Comparison of ENCODE assay signal across 25 cellular contexts in genomic region chr3:48985977-48986376, GRCh38. TPM values are rescaled to one million over a fixed set of nuclear protein-coding genes. Genes with fewer than 3 reads are reported as not detected.
DNase-seq lines count a peak whose midpoint lies in the region; ATAC-seq, FAIRE-seq and TF ChIP-seq lines count a peak whose summit lies in the region.
"Had no signal": no experiment of that assay in that cellular context is flagged by ENCODE, and none has a peak within 500 bp of the region (broad histone marks: within the 10 kb centered on the region; RNA-seq: fewer than 3 reads in every experiment).

No MANE protein-coding gene starts in this region.

- H3K9ac ChIP-seq in HepG2 (ENCODE audit: insufficient read depth, low read depth, low read length): no peak overlapping the region
- H3K9ac ChIP-seq: GM23248, parathyroid adenoma had no signal

- CTCF ChIA-PET in HepG2 (lab: Yijun Ruan, JAX; ENCODE audit: low intra/inter-chr PET ratio, low total read pairs): no interaction called here

- H3K79me2 ChIP-seq in HepG2 (ENCODE audit: insufficient read depth, low read length): no peaks in the 10 kb centered on the region

- TF ChIP-seq POLR2A in HepG2 (IDR thresholded peaks at IDR 0.05; ENCODE audit: insufficient read depth in 1 of 2, low read depth in 2 of 2, low read length in 2 of 2) (no peak), right lobe of liver (IDR thresholded peaks at IDR 0.05) (no peak), GM18505 (IDR thresholded peaks at IDR 0.05; ENCODE audit: borderline replicate concordance, extremely low read depth, insufficient read depth, insufficient read length) (no peak), uterus (IDR thresholded peaks at IDR 0.05) (no peak)

- H2AFZ ChIP-seq in HepG2 (ENCODE audit: low read length): no peak overlapping the region
- H2AFZ ChIP-seq: GM23248, parathyroid adenoma had no signal

- no peak overlapping the region for H3K4me3 ChIP-seq in HepG2 (replicated peaks in 1 of 3; ENCODE audit: insufficient read depth in 1 of 3, low read depth in 2 of 3, low read length in 3 of 3)
- H3K4me3 ChIP-seq in right lobe of liver: no peak overlapping the region
- no peak overlapping the region for H3K4me3 ChIP-seq in uterus
- H3K4me3 ChIP-seq: GM23248, right atrium auricular region, SK-N-MC, tibial nerve had no signal

- H3K27me3 ChIP-seq in HepG2 (ENCODE audit: control insufficient read depth in 1 of 2, insufficient read depth in 2 of 2, low read length in 2 of 2) (no peaks in the 10 kb centered on the region), right lobe of liver (no peaks in the 10 kb centered on the region), uterus (no peaks in the 10 kb centered on the region)
- H3K27me3 ChIP-seq: right atrium auricular region, tibial nerve had no signal

- no peaks in the 10 kb centered on the region for H4K20me1 ChIP-seq in HepG2 (ENCODE audit: insufficient read depth, low read length)

- no peak overlapping the region for H3K27ac ChIP-seq in HepG2 (ENCODE audit: extremely low read length, insufficient read depth, low read length)
- no peak overlapping the region for H3K27ac ChIP-seq in right lobe of liver
- no peak overlapping the region for H3K27ac ChIP-seq in uterus
- H3K27ac ChIP-seq: epithelial cell of prostate, GM23248, parathyroid adenoma, right atrium auricular region, SK-N-MC, tibial nerve, WERI-Rb-1 had no signal

- TF ChIP-seq RAD21 in HepG2 (CRISPR knock-in tag; IDR thresholded peaks at IDR 0.05): no peak

- H3K4me3 Mint-ChIP-seq in T-helper 17 cell: no peak overlapping the region
- H3K4me3 Mint-ChIP-seq in endothelial cell (ENCODE audit: unreplicated experiment): no peak overlapping the region
- H3K4me3 Mint-ChIP-seq: activated CD4-positive, alpha-beta T cell treated with anti-CD3 and anti-CD28 coated beads, Interleukin-2, amount 10 ng/mL, durations not matched to agents 7 days and 5 days; CD14-positive monocyte had no signal

- H3K36me3 Mint-ChIP-seq in T-helper 17 cell (ENCODE audit: low read depth): peaks cover 2% of the 10 kb centered on the region
- H3K36me3 Mint-ChIP-seq in endothelial cell (ENCODE audit: low read depth, unreplicated experiment): peaks cover 14% of the 10 kb centered on the region

- H3K9me3 ChIP-seq in HepG2 (ENCODE audit: low read length) (no peaks in the 10 kb centered on the region), right lobe of liver (no peaks in the 10 kb centered on the region), T-helper 17 cell (ENCODE audit: control insufficient read depth, low read length, poor library complexity, severe bottlenecking) (no peaks in the 10 kb centered on the region), uterus (no peaks in the 10 kb centered on the region)
- H3K9me3 ChIP-seq: right atrium auricular region, tibial nerve had no signal

- POLR2A ChIA-PET in HepG2 (lab: Yijun Ruan, JAX): interaction anchor here (1.1 to 1.2 kb wide), 2 partner anchors 21 to 36 kb away, joined by 3 to 5 read pairs; partner anchors contain the start of genes NDUFAF3 and WDR6

- FAIRE-seq in HepG2 (lab: Jason Lieb, UNC): no peak
- FAIRE-seq: GM12891, keratinocyte had no signal

- no peak overlapping the region for H3K4me2 ChIP-seq in HepG2 (ENCODE audit: low read depth, low read length)

- H3K4me1 Mint-ChIP-seq in T-helper 17 cell: peaks cover 20% of the 10 kb centered on the region
- H3K4me1 Mint-ChIP-seq in endothelial cell (ENCODE audit: unreplicated experiment): peaks cover 10% of the 10 kb centered on the region

- TF ChIP-seq CTCF in HepG2 (CRISPR knock-in tag; IDR thresholded peaks at IDR 0.05) (no peak), right lobe of liver (IDR thresholded peaks at IDR 0.05) (no peak), endothelial cell (IDR thresholded peaks at IDR 0.05; ENCODE audit: unreplicated experiment) (no peak), uterus (IDR thresholded peaks at IDR 0.05) (no peak)

- 89% methylated on average over 4 of the region's 5 CpGs for WGBS in HepG2 (ENCODE audit: low lambda C conversion rate)
- 60% methylated on average over 1 of the region's 5 CpGs for WGBS in right lobe of liver (ENCODE audit: insufficient coverage, low coverage, low lambda C conversion rate, missing lambda C conversion rate)

- H3K4me1 ChIP-seq in HepG2 (ENCODE audit: insufficient read depth, low read length): no peaks in the 10 kb centered on the region
- H3K4me1 ChIP-seq in right lobe of liver: peaks cover 0 to 12% (median 5%) of the 10 kb centered on the region in 4 donors
- H3K4me1 ChIP-seq in uterus: peaks cover 0 to 5% of the 10 kb centered on the region in 2 donors

- H3K9me3 Mint-ChIP-seq in endothelial cell (ENCODE audit: unreplicated experiment): no peaks in the 10 kb centered on the region
- H3K9me3 Mint-ChIP-seq: activated CD4-positive, alpha-beta T cell treated with anti-CD3 and anti-CD28 coated beads, Interleukin-2, amount 10 ng/mL, durations not matched to agents 7 days and 5 days; CD14-positive monocyte; nephron had no signal

- H3K27me3 Mint-ChIP-seq in T-helper 17 cell (no peaks in the 10 kb centered on the region), endothelial cell (ENCODE audit: unreplicated experiment) (peaks cover 4% of the 10 kb centered on the region)
- H3K27me3 Mint-ChIP-seq: activated CD4-positive, alpha-beta T cell treated with anti-CD3 and anti-CD28 coated beads, Interleukin-2, amount 10 ng/mL, durations not matched to agents 7 days and 5 days had no signal

- peak overlapping the region; percentile 82 for H3K27ac Mint-ChIP-seq in T-helper 17 cell
- peak overlapping the region; percentile 12 for H3K27ac Mint-ChIP-seq in endothelial cell (ENCODE audit: unreplicated experiment)
- H3K27ac Mint-ChIP-seq: activated CD4-positive, alpha-beta T cell treated with anti-CD3 and anti-CD28 coated beads, Interleukin-2, amount 10 ng/mL, durations not matched to agents 7 days and 5 days; nephron had no signal

- intact Hi-C loops in HepG2 (cut with micrococcal nuclease; ENCODE audit: unreplicated experiment): loop anchor here (2.0 to 5.0 kb wide), 2 partner anchors 29 to 171 kb away; no protein-coding TSS in a partner anchor
- intact Hi-C loops in right lobe of liver (cut with DNase I): no loop called here
- intact Hi-C loops in uterus (cut with DNase I; ENCODE audit: low total_unique reads): loop anchor here (10.0 kb wide), 1 partner anchor 459 kb away; no protein-coding TSS in a partner anchor

- in situ Hi-C loops in HepG2 (cut with HindIII; ENCODE audit: extremely low pct_ligation_motif_present, low pct_unique_long_range_greater_than_20kb): no loop called here

- no TSS peak for BruUV-seq in HepG2 (replicated peaks; lab: Mats Ljungman, UMichigan)

- DNase-seq in HepG2 (ENCODE audit: low spot score) (no peak), right lobe of liver (no peak), T-helper 17 cell (no peak), endothelial cell (ENCODE audit: low spot score) (no peak), uterus (no peak)
- DNase-seq: activated CD4-positive, alpha-beta T cell treated with anti-CD3 and anti-CD28 coated beads, Interleukin-2, amount 10 ng/mL, durations not matched to agents 7 days and 5 days; DMS 273 treated with DMSO at 0.1 percent for 48 hours; EL; glutamatergic neuron; GM23248; left ventricle myocardium superior; NCI-H1694; stimulated activated CD4-positive, alpha-beta T cell treated with anti-CD3 and anti-CD28 coated beads, Interleukin-2, amount 100 ng/mL, for 24 hours; WERI-Rb-1 had no signal

- ATAC-seq in HepG2 (no peak; the same call in 2 of the 3 replicates), right lobe of liver (no peak), T-helper 17 cell (no peak), GM18505 (IDR thresholded peaks at IDR 0.05; ENCODE audit: unreplicated experiment) (no peak), esophagus mucosa (no peak)
- ATAC-seq: left ventricle myocardium superior had no signal

- TF ChIP-seq EP300 in HepG2 (IDR thresholded peaks at IDR 0.05; ENCODE audit: low read depth in 2 of 2, low read length in 2 of 2): no peak
- TF ChIP-seq EP300 in HepG2 (CRISPR knock-in tag; IDR thresholded peaks at IDR 0.05; ENCODE audit: borderline replicate concordance): no peak

- peaks cover 21 to 36% of the 10 kb centered on the region in 2 experiments; a peak in 4 of 5 replicates for H3K36me3 ChIP-seq in HepG2 (replicated peaks in 1 of 2; ENCODE audit: control insufficient read depth in 1 of 2, insufficient read depth in 2 of 2, low read length in 2 of 2)
- H3K36me3 ChIP-seq in right lobe of liver: peaks cover 0 to 38% (median 14%) of the 10 kb centered on the region in 4 donors
- no peaks in the 10 kb centered on the region for H3K36me3 ChIP-seq in uterus

RNA-seq across cellular contexts. Expression of gene P4HTM, which starts 4.1 kb away (rescaled TPM):
- not detected in 2 replicates for total RNA-seq in HepG2 (2016; rRNA removed; fragmentation: Illumina TruSeq; extraction: Trizol)
- not detected in 2 replicates for total RNA-seq in HepG2 (2016; cell fraction: cytosol; rRNA removed; fragmentation: Illumina TruSeq; extraction: Trizol; ENCODE audit: low read depth)
- total RNA-seq in HepG2 (2016; cell fraction: insoluble cytoplasmic fraction; rRNA removed; fragmentation: Illumina TruSeq; extraction: Trizol): 0.09 TPM in 1 of 2 replicates, not detected in the other
- not detected in 2 replicates for total RNA-seq in HepG2 (2016; cell fraction: membrane; rRNA removed; fragmentation: Illumina TruSeq; extraction: Trizol)
- total RNA-seq in HepG2 (2016; cell fraction: nucleus; rRNA removed; fragmentation: Illumina TruSeq; extraction: Trizol): 0.09 TPM in 1 of 2 replicates, not detected in the other
- polyA plus RNA-seq in HepG2 (2011; rRNA removed): 0.01 TPM in 1 of 2 replicates, not detected in the other
- 0.07 TPM in 1 of 2 replicates, not detected in the other for polyA plus RNA-seq in HepG2 (2011; cell fraction: cytosol; rRNA removed)
- polyA plus RNA-seq in HepG2 (2011; cell fraction: nucleus; rRNA removed): 0.29 and 0.38 TPM in 2 replicates
- 0.16 TPM in 1 of 2 replicates, not detected in the other for polyA plus RNA-seq in HepG2 (2012)
- not detected in 2 replicates for polyA plus RNA-seq in HepG2 (2016; cell fraction: cytosol; fragmentation: Illumina TruSeq; extraction: Trizol; ENCODE audit: low read depth)
- not detected in 2 replicates for polyA plus RNA-seq in HepG2 (2016; cell fraction: insoluble cytoplasmic fraction; fragmentation: Illumina TruSeq; extraction: Trizol; ENCODE audit: low read depth)
- polyA plus RNA-seq in HepG2 (2016; cell fraction: membrane; fragmentation: Illumina TruSeq; extraction: Trizol; ENCODE audit: low read depth): not detected in 2 replicates
- not detected in 2 replicates for polyA plus RNA-seq in HepG2 (2016; cell fraction: nucleus; fragmentation: Illumina TruSeq; extraction: Trizol; ENCODE audit: insufficient read depth, low read depth)
- 0.24 and 77.8 TPM in 2 replicates for polyA minus RNA-seq in HepG2 (2011; rRNA and poly(A)+ RNA removed; ENCODE audit: low replicate concordance)
- 2.1 and 2.3 TPM in 2 replicates for polyA minus RNA-seq in HepG2 (2011; cell fraction: cytosol; rRNA and poly(A)+ RNA removed)
- polyA minus RNA-seq in HepG2 (2011; cell fraction: nucleus; rRNA and poly(A)+ RNA removed): 1.5 and 2.2 TPM in 2 replicates
- 10 to 100 TPM in 5 of 6 experiments, 1 to 10 TPM in 1; 7.7 to 19.2 (median 11.1) TPM for total RNA-seq in right lobe of liver
- total RNA-seq in T-helper 17 cell: 10 to 100 TPM; 37.8 to 43.2 TPM
- 9.3 TPM for total RNA-seq in endothelial cell (ENCODE audit: unreplicated experiment)
- total RNA-seq in esophagus mucosa: 8.4 TPM
- total RNA-seq in uterus: 10 to 100 TPM; 35.0 to 81.5 (median 51.1) TPM

RNA-seq across cellular contexts. Expression of gene WDR6, which starts 21.2 kb away (rescaled TPM):
- total RNA-seq in HepG2 (2016; rRNA removed; fragmentation: Illumina TruSeq; extraction: Trizol) (71.2 and 73.4 TPM in 2 replicates), right lobe of liver (10 to 100 TPM; 35.7 to 72.9 (median 65.4) TPM), T-helper 17 cell (100 to 1,000 TPM; 181 to 202 TPM), endothelial cell (ENCODE audit: unreplicated experiment) (148 TPM), esophagus mucosa (36.3 TPM), uterus (100 to 1,000 TPM in 3 of 4 donors, 10 to 100 TPM in 1; 50.0 to 243 (median 122) TPM)
- 3.5 and 5.3 TPM in 2 replicates for total RNA-seq in HepG2 (2016; cell fraction: cytosol; rRNA removed; fragmentation: Illumina TruSeq; extraction: Trizol; ENCODE audit: low read depth)
- 62.0 and 83.0 TPM in 2 replicates for total RNA-seq in HepG2 (2016; cell fraction: insoluble cytoplasmic fraction; rRNA removed; fragmentation: Illumina TruSeq; extraction: Trizol)
- total RNA-seq in HepG2 (2016; cell fraction: membrane; rRNA removed; fragmentation: Illumina TruSeq; extraction: Trizol): 11.9 and 16.0 TPM in 2 replicates
- 75.4 and 75.5 TPM in 2 replicates for total RNA-seq in HepG2 (2016; cell fraction: nucleus; rRNA removed; fragmentation: Illumina TruSeq; extraction: Trizol)
- polyA plus RNA-seq in HepG2 (2011; rRNA removed): 139 and 187 TPM in 2 replicates
- 54.1 and 69.9 TPM in 2 replicates for polyA plus RNA-seq in HepG2 (2011; cell fraction: cytosol; rRNA removed)
- polyA plus RNA-seq in HepG2 (2011; cell fraction: nucleus; rRNA removed): 948 and 1,074 TPM in 2 replicates
- 82.4 and 107 TPM in 2 replicates for polyA plus RNA-seq in HepG2 (2012)
- 3.7 and 3.8 TPM in 2 replicates for polyA plus RNA-seq in HepG2 (2016; cell fraction: cytosol; fragmentation: Illumina TruSeq; extraction: Trizol; ENCODE audit: low read depth)
- polyA plus RNA-seq in HepG2 (2016; cell fraction: insoluble cytoplasmic fraction; fragmentation: Illumina TruSeq; extraction: Trizol; ENCODE audit: low read depth): 65.3 and 72.1 TPM in 2 replicates
- 8.5 and 9.3 TPM in 2 replicates for polyA plus RNA-seq in HepG2 (2016; cell fraction: membrane; fragmentation: Illumina TruSeq; extraction: Trizol; ENCODE audit: low read depth)
- polyA plus RNA-seq in HepG2 (2016; cell fraction: nucleus; fragmentation: Illumina TruSeq; extraction: Trizol; ENCODE audit: insufficient read depth, low read depth): 267 and 275 TPM in 2 replicates
- polyA minus RNA-seq in HepG2 (2011; rRNA and poly(A)+ RNA removed; ENCODE audit: low replicate concordance): 181 and 224 TPM in 2 replicates
- polyA minus RNA-seq in HepG2 (2011; cell fraction: cytosol; rRNA and poly(A)+ RNA removed): 39.8 and 50.4 TPM in 2 replicates
- polyA minus RNA-seq in HepG2 (2011; cell fraction: nucleus; rRNA and poly(A)+ RNA removed): 60.6 and 69.1 TPM in 2 replicates

RNA-seq across cellular contexts. Expression of gene DALRD3, which starts 32.4 kb away (rescaled TPM):
- 18.3 and 19.9 TPM in 2 replicates for total RNA-seq in HepG2 (2016; rRNA removed; fragmentation: Illumina TruSeq; extraction: Trizol)
- 8.0 and 9.1 TPM in 2 replicates for total RNA-seq in HepG2 (2016; cell fraction: cytosol; rRNA removed; fragmentation: Illumina TruSeq; extraction: Trizol; ENCODE audit: low read depth)
- 17.2 and 17.7 TPM in 2 replicates for total RNA-seq in HepG2 (2016; cell fraction: insoluble cytoplasmic fraction; rRNA removed; fragmentation: Illumina TruSeq; extraction: Trizol)
- 13.3 and 16.1 TPM in 2 replicates for total RNA-seq in HepG2 (2016; cell fraction: membrane; rRNA removed; fragmentation: Illumina TruSeq; extraction: Trizol)
- 12.3 and 12.5 TPM in 2 replicates for total RNA-seq in HepG2 (2016; cell fraction: nucleus; rRNA removed; fragmentation: Illumina TruSeq; extraction: Trizol)
- polyA plus RNA-seq in HepG2 (2011; rRNA removed): 31.7 and 36.5 TPM in 2 replicates
- 28.5 and 42.5 TPM in 2 replicates for polyA plus RNA-seq in HepG2 (2011; cell fraction: cytosol; rRNA removed)
- polyA plus RNA-seq in HepG2 (2011; cell fraction: nucleus; rRNA removed): 69.2 and 85.2 TPM in 2 replicates
- polyA plus RNA-seq in HepG2 (2012): 10.7 and 12.1 TPM in 2 replicates
- 6.0 and 7.7 TPM in 2 replicates for polyA plus RNA-seq in HepG2 (2016; cell fraction: cytosol; fragmentation: Illumina TruSeq; extraction: Trizol; ENCODE audit: low read depth)
- 16.3 and 17.2 TPM in 2 replicates for polyA plus RNA-seq in HepG2 (2016; cell fraction: insoluble cytoplasmic fraction; fragmentation: Illumina TruSeq; extraction: Trizol; ENCODE audit: low read depth)
- 10.6 and 11.7 TPM in 2 replicates for polyA plus RNA-seq in HepG2 (2016; cell fraction: membrane; fragmentation: Illumina TruSeq; extraction: Trizol; ENCODE audit: low read depth)
- polyA plus RNA-seq in HepG2 (2016; cell fraction: nucleus; fragmentation: Illumina TruSeq; extraction: Trizol; ENCODE audit: insufficient read depth, low read depth): 23.7 and 24.6 TPM in 2 replicates
- 62.8 and 69.7 TPM in 2 replicates for polyA minus RNA-seq in HepG2 (2011; rRNA and poly(A)+ RNA removed; ENCODE audit: low replicate concordance)
- 9.5 and 20.9 TPM in 2 replicates for polyA minus RNA-seq in HepG2 (2011; cell fraction: cytosol; rRNA and poly(A)+ RNA removed)
- 11.2 and 17.4 TPM in 2 replicates for polyA minus RNA-seq in HepG2 (2011; cell fraction: nucleus; rRNA and poly(A)+ RNA removed)
- total RNA-seq in right lobe of liver: 10 to 100 TPM in 2 of 6 experiments, 1 to 10 TPM in 4; 7.5 to 17.0 (median 8.1) TPM
- 10 to 100 TPM; 21.2 to 27.4 TPM for total RNA-seq in T-helper 17 cell
- total RNA-seq in endothelial cell (ENCODE audit: unreplicated experiment): 27.8 TPM
- total RNA-seq in esophagus mucosa: 33.1 TPM
- 10 to 100 TPM; 13.8 to 93.0 (median 27.7) TPM for total RNA-seq in uterus

RNA-seq across cellular contexts. Expression of gene NDUFAF3, which starts 35.9 kb away (rescaled TPM):
- total RNA-seq in HepG2 (2016; rRNA removed; fragmentation: Illumina TruSeq; extraction: Trizol): 50.0 and 51.9 TPM in 2 replicates
- total RNA-seq in HepG2 (2016; cell fraction: cytosol; rRNA removed; fragmentation: Illumina TruSeq; extraction: Trizol; ENCODE audit: low read depth): 26.9 and 32.9 TPM in 2 replicates
- total RNA-seq in HepG2 (2016; cell fraction: insoluble cytoplasmic fraction; rRNA removed; fragmentation: Illumina TruSeq; extraction: Trizol): 52.3 and 61.1 TPM in 2 replicates
- total RNA-seq in HepG2 (2016; cell fraction: membrane; rRNA removed; fragmentation: Illumina TruSeq; extraction: Trizol): 26.1 and 38.8 TPM in 2 replicates
- total RNA-seq in HepG2 (2016; cell fraction: nucleus; rRNA removed; fragmentation: Illumina TruSeq; extraction: Trizol): 24.4 and 30.9 TPM in 2 replicates
- 39.0 and 42.0 TPM in 2 replicates for polyA plus RNA-seq in HepG2 (2011; rRNA removed)
- 32.1 and 56.3 TPM in 2 replicates for polyA plus RNA-seq in HepG2 (2011; cell fraction: cytosol; rRNA removed)
- polyA plus RNA-seq in HepG2 (2011; cell fraction: nucleus; rRNA removed): 29.5 and 32.3 TPM in 2 replicates
- polyA plus RNA-seq in HepG2 (2012): 31.0 and 39.6 TPM in 2 replicates
- polyA plus RNA-seq in HepG2 (2016; cell fraction: cytosol; fragmentation: Illumina TruSeq; extraction: Trizol; ENCODE audit: low read depth): 31.0 and 36.1 TPM in 2 replicates
- polyA plus RNA-seq in HepG2 (2016; cell fraction: insoluble cytoplasmic fraction; fragmentation: Illumina TruSeq; extraction: Trizol; ENCODE audit: low read depth): 63.6 and 69.8 TPM in 2 replicates
- 28.9 and 36.0 TPM in 2 replicates for polyA plus RNA-seq in HepG2 (2016; cell fraction: membrane; fragmentation: Illumina TruSeq; extraction: Trizol; ENCODE audit: low read depth)
- 39.0 and 43.6 TPM in 2 replicates for polyA plus RNA-seq in HepG2 (2016; cell fraction: nucleus; fragmentation: Illumina TruSeq; extraction: Trizol; ENCODE audit: insufficient read depth, low read depth)
- 70.8 and 119 TPM in 2 replicates for polyA minus RNA-seq in HepG2 (2011; rRNA and poly(A)+ RNA removed; ENCODE audit: low replicate concordance)
- 23.8 and 35.3 TPM in 2 replicates for polyA minus RNA-seq in HepG2 (2011; cell fraction: cytosol; rRNA and poly(A)+ RNA removed)
- polyA minus RNA-seq in HepG2 (2011; cell fraction: nucleus; rRNA and poly(A)+ RNA removed): 27.4 and 27.9 TPM in 2 replicates
- total RNA-seq in right lobe of liver: 100 to 1,000 TPM in 1 of 6 experiments, 10 to 100 TPM in 5; 39.2 to 100 (median 44.8) TPM
- total RNA-seq in T-helper 17 cell: 10 to 100 TPM; 61.3 to 62.9 TPM
- total RNA-seq in endothelial cell (ENCODE audit: unreplicated experiment): 32.3 TPM
- total RNA-seq in esophagus mucosa: 44.0 TPM
- total RNA-seq in uterus: 10 to 100 TPM in 3 of 4 donors, 1 to 10 TPM in 1; 8.8 to 96.6 (median 30.3) TPM

RNA-seq across cellular contexts. Expression of gene IMPDH2, which starts 43.2 kb away (rescaled TPM):
- total RNA-seq in HepG2 (2016; rRNA removed; fragmentation: Illumina TruSeq; extraction: Trizol) (260 and 344 TPM in 2 replicates), right lobe of liver (10 to 100 TPM; 32.0 to 57.3 (median 39.0) TPM), T-helper 17 cell (100 to 1,000 TPM in 1 of 2 donors, 10 to 100 TPM in 1; 96.8 to 108 TPM), endothelial cell (ENCODE audit: unreplicated experiment) (111 TPM), esophagus mucosa (270 TPM), uterus (100 to 1,000 TPM in 3 of 4 donors, 10 to 100 TPM in 1; 53.0 to 273 (median 163) TPM)
- total RNA-seq in HepG2 (2016; cell fraction: cytosol; rRNA removed; fragmentation: Illumina TruSeq; extraction: Trizol; ENCODE audit: low read depth): 94.1 and 106 TPM in 2 replicates
- total RNA-seq in HepG2 (2016; cell fraction: insoluble cytoplasmic fraction; rRNA removed; fragmentation: Illumina TruSeq; extraction: Trizol): 263 and 346 TPM in 2 replicates
- 186 and 193 TPM in 2 replicates for total RNA-seq in HepG2 (2016; cell fraction: membrane; rRNA removed; fragmentation: Illumina TruSeq; extraction: Trizol)
- 117 and 127 TPM in 2 replicates for total RNA-seq in HepG2 (2016; cell fraction: nucleus; rRNA removed; fragmentation: Illumina TruSeq; extraction: Trizol)
- polyA plus RNA-seq in HepG2 (2011; rRNA removed): 248 and 252 TPM in 2 replicates
- 227 and 254 TPM in 2 replicates for polyA plus RNA-seq in HepG2 (2011; cell fraction: cytosol; rRNA removed)
- polyA plus RNA-seq in HepG2 (2011; cell fraction: nucleus; rRNA removed): 167 and 184 TPM in 2 replicates
- polyA plus RNA-seq in HepG2 (2012): 171 and 213 TPM in 2 replicates
- 80.1 and 88.8 TPM in 2 replicates for polyA plus RNA-seq in HepG2 (2016; cell fraction: cytosol; fragmentation: Illumina TruSeq; extraction: Trizol; ENCODE audit: low read depth)
- 319 and 340 TPM in 2 replicates for polyA plus RNA-seq in HepG2 (2016; cell fraction: insoluble cytoplasmic fraction; fragmentation: Illumina TruSeq; extraction: Trizol; ENCODE audit: low read depth)
- polyA plus RNA-seq in HepG2 (2016; cell fraction: membrane; fragmentation: Illumina TruSeq; extraction: Trizol; ENCODE audit: low read depth): 142 and 165 TPM in 2 replicates
- polyA plus RNA-seq in HepG2 (2016; cell fraction: nucleus; fragmentation: Illumina TruSeq; extraction: Trizol; ENCODE audit: insufficient read depth, low read depth): 169 and 178 TPM in 2 replicates
- 431 and 698 TPM in 2 replicates for polyA minus RNA-seq in HepG2 (2011; rRNA and poly(A)+ RNA removed; ENCODE audit: low replicate concordance)
- polyA minus RNA-seq in HepG2 (2011; cell fraction: cytosol; rRNA and poly(A)+ RNA removed): 171 and 193 TPM in 2 replicates
- 84.5 and 109 TPM in 2 replicates for polyA minus RNA-seq in HepG2 (2011; cell fraction: nucleus; rRNA and poly(A)+ RNA removed)

Comparison
In these comparisons a context has a peak if more than half of its experiments do, and no peak if none do; other contexts are left out.
1. intact Hi-C loops: an anchor here in HepG2 (2.0 to 5.0 kb wide) and uterus (10.0 kb wide); none called in right lobe of liver.